ENCODE assay signal across 2 cellular contexts in the genomic region with DNA sequence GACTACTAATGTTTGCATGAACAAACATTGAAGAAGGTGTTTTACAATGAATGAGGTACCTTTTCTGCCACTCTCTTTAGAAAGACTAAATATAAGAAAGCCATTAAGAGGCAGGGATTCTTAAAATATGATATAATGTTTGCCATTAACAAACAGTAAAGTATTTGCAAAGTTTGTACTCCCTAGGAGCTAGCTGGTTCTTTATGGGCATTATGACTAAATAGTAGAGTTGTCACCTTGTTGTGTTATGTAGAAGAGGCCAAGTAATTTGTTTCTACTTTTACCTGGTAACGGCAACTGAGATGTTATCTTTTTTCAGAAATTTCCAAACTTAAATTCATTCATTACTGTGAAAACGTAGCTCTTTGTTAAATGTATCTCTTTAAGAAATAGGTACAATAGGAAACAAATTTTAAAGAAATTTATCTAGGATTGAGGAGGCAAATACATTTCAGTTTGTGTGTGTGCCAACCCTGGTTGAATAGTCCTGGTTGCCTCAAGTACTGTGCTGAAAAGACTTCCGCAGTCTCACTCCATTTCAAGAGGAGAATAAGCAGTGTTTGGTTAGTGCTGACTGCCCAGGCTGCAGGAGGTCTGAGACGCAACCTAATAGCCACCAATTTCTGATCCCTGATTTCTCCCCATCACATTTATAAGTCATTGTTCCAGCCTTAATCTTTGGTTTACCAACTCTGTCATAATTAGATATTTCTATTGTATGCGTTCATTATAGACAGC.
TF ChIP-seq lines count a peak whose summit lies in the region.

No MANE protein-coding gene starts in this region.

TF ChIP-seq in GM23338, 12 proteins besides CTCF, POLR2A, EP300 and RAD21:
- TF ChIP-seq ZNF331 (CRISPR knock-in tag; IDR thresholded peaks at IDR 0.05; ENCODE audit: low read depth) = no peak
- no peak for TF ChIP-seq NANOG (IDR thresholded peaks at IDR 0.05; ENCODE audit: borderline replicate concordance)
- TF ChIP-seq JUNB (IDR thresholded peaks at IDR 0.05; ENCODE audit: unreplicated experiment) = no peak
- TF ChIP-seq ZNF114 (CRISPR knock-in tag; IDR thresholded peaks at IDR 0.05) = no peak
- no peak for TF ChIP-seq STAT1 (IDR thresholded peaks at IDR 0.05; ENCODE audit: unreplicated experiment)
- TF ChIP-seq, protein P1, sequence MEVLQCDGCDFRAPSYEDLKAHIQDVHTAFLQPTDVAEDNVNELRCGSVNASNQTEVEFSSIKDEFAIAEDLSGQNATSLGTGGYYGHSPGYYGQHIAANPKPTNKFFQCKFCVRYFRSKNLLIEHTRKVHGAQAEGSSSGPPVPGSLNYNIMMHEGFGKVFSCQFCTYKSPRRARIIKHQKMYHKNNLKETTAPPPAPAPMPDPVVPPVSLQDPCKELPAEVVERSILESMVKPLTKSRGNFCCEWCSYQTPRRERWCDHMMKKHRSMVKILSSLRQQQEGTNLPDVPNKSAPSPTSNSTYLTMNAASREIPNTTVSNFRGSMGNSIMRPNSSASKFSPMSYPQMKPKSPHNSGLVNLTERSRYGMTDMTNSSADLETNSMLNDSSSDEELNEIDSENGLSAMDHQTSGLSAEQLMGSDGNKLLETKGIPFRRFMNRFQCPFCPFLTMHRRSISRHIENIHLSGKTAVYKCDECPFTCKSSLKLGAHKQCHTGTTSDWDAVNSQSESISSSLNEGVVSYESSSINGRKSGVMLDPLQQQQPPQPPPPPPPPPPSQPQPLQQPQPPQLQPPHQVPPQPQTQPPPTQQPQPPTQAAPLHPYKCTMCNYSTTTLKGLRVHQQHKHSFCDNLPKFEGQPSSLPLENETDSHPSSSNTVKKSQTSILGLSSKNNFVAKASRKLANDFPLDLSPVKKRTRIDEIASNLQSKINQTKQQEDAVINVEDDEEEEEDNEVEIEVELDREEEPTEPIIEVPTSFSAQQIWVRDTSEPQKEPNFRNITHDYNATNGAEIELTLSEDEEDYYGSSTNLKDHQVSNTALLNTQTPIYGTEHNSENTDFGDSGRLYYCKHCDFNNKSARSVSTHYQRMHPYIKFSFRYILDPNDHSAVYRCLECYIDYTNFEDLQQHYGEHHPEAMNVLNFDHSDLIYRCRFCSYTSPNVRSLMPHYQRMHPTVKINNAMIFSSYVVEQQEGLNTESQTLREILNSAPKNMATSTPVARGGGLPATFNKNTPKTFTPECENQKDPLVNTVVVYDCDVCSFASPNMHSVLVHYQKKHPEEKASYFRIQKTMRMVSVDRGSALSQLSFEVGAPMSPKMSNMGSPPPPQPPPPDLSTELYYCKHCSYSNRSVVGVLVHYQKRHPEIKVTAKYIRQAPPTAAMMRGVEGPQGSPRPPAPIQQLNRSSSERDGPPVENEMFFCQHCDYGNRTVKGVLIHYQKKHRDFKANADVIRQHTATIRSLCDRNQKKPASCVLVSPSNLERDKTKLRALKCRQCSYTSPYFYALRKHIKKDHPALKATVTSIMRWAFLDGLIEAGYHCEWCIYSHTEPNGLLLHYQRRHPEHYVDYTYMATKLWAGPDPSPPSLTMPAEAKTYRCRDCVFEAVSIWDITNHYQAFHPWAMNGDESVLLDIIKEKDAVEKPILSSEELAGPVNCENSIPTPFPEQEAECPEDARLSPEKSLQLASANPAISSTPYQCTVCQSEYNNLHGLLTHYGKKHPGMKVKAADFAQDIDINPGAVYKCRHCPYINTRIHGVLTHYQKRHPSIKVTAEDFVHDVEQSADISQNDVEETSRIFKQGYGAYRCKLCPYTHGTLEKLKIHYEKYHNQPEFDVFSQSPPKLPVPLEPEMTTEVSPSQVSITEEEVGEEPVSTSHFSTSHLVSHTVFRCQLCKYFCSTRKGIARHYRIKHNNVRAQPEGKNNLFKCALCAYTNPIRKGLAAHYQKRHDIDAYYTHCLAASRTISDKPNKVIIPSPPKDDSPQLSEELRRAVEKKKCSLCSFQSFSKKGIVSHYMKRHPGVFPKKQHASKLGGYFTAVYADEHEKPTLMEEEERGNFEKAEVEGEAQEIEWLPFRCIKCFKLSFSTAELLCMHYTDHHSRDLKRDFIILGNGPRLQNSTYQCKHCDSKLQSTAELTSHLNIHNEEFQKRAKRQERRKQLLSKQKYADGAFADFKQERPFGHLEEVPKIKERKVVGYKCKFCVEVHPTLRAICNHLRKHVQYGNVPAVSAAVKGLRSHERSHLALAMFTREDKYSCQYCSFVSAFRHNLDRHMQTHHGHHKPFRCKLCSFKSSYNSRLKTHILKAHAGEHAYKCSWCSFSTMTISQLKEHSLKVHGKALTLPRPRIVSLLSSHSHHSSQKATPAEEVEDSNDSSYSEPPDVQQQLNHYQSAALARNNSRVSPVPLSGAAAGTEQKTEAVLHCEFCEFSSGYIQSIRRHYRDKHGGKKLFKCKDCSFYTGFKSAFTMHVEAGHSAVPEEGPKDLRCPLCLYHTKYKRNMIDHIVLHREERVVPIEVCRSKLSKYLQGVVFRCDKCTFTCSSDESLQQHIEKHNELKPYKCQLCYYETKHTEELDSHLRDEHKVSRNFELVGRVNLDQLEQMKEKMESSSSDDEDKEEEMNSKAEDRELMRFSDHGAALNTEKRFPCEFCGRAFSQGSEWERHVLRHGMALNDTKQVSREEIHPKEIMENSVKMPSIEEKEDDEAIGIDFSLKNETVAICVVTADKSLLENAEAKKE (CRISPR knock-in tag; IDR thresholded peaks at IDR 0.05) = no peak

TF ChIP-seq in HepG2, 621 proteins besides CTCF, POLR2A, EP300 and RAD21:
- TF ChIP-seq, protein P2, sequence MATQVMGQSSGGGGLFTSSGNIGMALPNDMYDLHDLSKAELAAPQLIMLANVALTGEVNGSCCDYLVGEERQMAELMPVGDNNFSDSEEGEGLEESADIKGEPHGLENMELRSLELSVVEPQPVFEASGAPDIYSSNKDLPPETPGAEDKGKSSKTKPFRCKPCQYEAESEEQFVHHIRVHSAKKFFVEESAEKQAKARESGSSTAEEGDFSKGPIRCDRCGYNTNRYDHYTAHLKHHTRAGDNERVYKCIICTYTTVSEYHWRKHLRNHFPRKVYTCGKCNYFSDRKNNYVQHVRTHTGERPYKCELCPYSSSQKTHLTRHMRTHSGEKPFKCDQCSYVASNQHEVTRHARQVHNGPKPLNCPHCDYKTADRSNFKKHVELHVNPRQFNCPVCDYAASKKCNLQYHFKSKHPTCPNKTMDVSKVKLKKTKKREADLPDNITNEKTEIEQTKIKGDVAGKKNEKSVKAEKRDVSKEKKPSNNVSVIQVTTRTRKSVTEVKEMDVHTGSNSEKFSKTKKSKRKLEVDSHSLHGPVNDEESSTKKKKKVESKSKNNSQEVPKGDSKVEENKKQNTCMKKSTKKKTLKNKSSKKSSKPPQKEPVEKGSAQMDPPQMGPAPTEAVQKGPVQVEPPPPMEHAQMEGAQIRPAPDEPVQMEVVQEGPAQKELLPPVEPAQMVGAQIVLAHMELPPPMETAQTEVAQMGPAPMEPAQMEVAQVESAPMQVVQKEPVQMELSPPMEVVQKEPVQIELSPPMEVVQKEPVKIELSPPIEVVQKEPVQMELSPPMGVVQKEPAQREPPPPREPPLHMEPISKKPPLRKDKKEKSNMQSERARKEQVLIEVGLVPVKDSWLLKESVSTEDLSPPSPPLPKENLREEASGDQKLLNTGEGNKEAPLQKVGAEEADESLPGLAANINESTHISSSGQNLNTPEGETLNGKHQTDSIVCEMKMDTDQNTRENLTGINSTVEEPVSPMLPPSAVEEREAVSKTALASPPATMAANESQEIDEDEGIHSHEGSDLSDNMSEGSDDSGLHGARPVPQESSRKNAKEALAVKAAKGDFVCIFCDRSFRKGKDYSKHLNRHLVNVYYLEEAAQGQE (IDR thresholded peaks at IDR 0.05; ENCODE audit: borderline replicate concordance in 1 of 2, low read depth in 1 of 2, low read length in 2 of 2) = no peak
- TF ChIP-seq ZMAT3 (CRISPR knock-in tag; conservative IDR thresholded peaks at IDR 0.05) = no peak
- no peak for TF ChIP-seq ZNF782 (CRISPR knock-in tag; IDR thresholded peaks at IDR 0.05; ENCODE audit: borderline replicate concordance)
- TF ChIP-seq SIX1 (CRISPR knock-in tag; IDR thresholded peaks at IDR 0.05; ENCODE audit: borderline replicate concordance) = no peak
- no peak for TF ChIP-seq TCF7 (IDR thresholded peaks at IDR 0.05; ENCODE audit: low read depth)
- TF ChIP-seq, protein P3, sequence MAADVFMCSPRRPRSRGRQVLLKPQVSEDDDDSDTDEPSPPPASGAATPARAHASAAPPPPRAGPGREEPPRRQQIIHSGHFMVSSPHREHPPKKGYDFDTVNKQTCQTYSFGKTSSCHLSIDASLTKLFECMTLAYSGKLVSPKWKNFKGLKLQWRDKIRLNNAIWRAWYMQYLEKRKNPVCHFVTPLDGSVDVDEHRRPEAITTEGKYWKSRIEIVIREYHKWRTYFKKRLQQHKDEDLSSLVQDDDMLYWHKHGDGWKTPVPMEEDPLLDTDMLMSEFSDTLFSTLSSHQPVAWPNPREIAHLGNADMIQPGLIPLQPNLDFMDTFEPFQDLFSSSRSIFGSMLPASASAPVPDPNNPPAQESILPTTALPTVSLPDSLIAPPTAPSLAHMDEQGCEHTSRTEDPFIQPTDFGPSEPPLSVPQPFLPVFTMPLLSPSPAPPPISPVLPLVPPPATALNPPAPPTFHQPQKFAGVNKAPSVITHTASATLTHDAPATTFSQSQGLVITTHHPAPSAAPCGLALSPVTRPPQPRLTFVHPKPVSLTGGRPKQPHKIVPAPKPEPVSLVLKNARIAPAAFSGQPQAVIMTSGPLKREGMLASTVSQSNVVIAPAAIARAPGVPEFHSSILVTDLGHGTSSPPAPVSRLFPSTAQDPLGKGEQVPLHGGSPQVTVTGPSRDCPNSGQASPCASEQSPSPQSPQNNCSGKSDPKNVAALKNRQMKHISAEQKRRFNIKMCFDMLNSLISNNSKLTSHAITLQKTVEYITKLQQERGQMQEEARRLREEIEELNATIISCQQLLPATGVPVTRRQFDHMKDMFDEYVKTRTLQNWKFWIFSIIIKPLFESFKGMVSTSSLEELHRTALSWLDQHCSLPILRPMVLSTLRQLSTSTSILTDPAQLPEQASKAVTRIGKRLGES (CRISPR knock-in tag; IDR thresholded peaks at IDR 0.05; ENCODE audit: borderline replicate concordance) = no peak
- TF ChIP-seq ZSCAN31 (CRISPR knock-in tag; IDR thresholded peaks at IDR 0.05; ENCODE audit: low read depth) = no peak
- no peak for TF ChIP-seq ZNF543 (CRISPR knock-in tag; IDR thresholded peaks at IDR 0.05)
- no peak for TF ChIP-seq ZNF20 (CRISPR knock-in tag; IDR thresholded peaks at IDR 0.05)
- TF ChIP-seq ZNF343 (CRISPR knock-in tag; IDR thresholded peaks at IDR 0.05) = no peak
- TF ChIP-seq SRF (IDR thresholded peaks at IDR 0.05; ENCODE audit: low read depth, low read length) = no peak
